ENCODE assay signal across 32 cellular contexts in genomic region chr22:21902296-21903087, GRCh38. TPM values are rescaled to one million over a fixed set of nuclear protein-coding genes. Genes with fewer than 3 reads are reported as not detected.
DNase-seq lines count a peak whose midpoint lies in the region; ATAC-seq, FAIRE-seq and TF ChIP-seq lines count a peak whose summit lies in the region.
"Had no signal": no experiment of that assay in that cellular context is flagged by ENCODE, and none has a peak within 500 bp of the region (broad histone marks: within the 10 kb centered on the region; RNA-seq: fewer than 3 reads in every experiment).

No MANE protein-coding gene starts in this region.

- TF ChIP-seq CTCF in spleen (IDR thresholded peaks at IDR 0.05 in 8 of 11, conservative IDR thresholded peaks at IDR 0.05 in 3 of 11) = no peak

- no peaks in the 10 kb centered on the region for H3K27me3 ChIP-seq in spleen (replicated peaks in 1 of 7)
- H3K27me3 ChIP-seq: body of pancreas, vagina had no signal

- TF ChIP-seq POLR2A in GM12891 (IDR thresholded peaks at IDR 0.05; ENCODE audit: low read depth, low read length) = no peak
- TF ChIP-seq POLR2A in spleen (IDR thresholded peaks at IDR 0.05) = no peak

- H3K4me3 ChIP-seq in spleen = no peak overlapping the region
- H3K4me3 ChIP-seq: body of pancreas, GM23338, smooth muscle cell, thoracic aorta, vagina had no signal

- DNase-seq in GM12891 (ENCODE audit: insufficient read length, low spot score) (peak; percentile 24), HuH-7.5 (ENCODE audit: low spot score) (peak; percentile 40), spleen (peak; percentile 12), NCI-H510A (lab: John Stamatoyannopoulos, UW) (no peak), occipital lobe (lab: John Stamatoyannopoulos, UW) (no peak), NCI-H1417 (lab: John Stamatoyannopoulos, UW) (no peak), AG08396 (ENCODE audit: low spot score) (no peak)
- DNase-seq: ACHN; activated CD8-positive, alpha-beta T cell treated with anti-CD3 and anti-CD28 coated beads, Interleukin-2, amount 10 ng/mL, durations not matched to agents 7 days and 5 days; activated naive CD4-positive, alpha-beta T cell treated with anti-CD3 and anti-CD28 coated beads, Interleukin-2, amount 10 ng/mL, durations not matched to agents 7 days and 5 days; body of pancreas; CD8-positive, alpha-beta memory T cell; dermis blood vessel endothelial cell; endodermal cell; glutamatergic neuron; Karpas-422; NCI-H1436 treated with DMSO at 0.1 percent for 48 hours; NCI-H2081 treated with DMSO at 0.1 percent for 48 hours; NCI-H226; NCI-H69; nephron progenitor cell; right cardiac atrium; Right ventricle myocardium superior; stimulated activated CD4-positive, alpha-beta T cell treated with anti-CD3 and anti-CD28 coated beads, Interleukin-1b, Interleukin-23, amount 100 ng/mL, for 48 hours; stimulated activated naive CD8-positive, alpha-beta T cell treated with anti-CD3 and anti-CD28 coated beads, Interleukin-15, amount 100 ng/mL, for 72 hours had no signal

- peak; percentile 76 for ATAC-seq in GM21786 (IDR thresholded peaks at IDR 0.05; ENCODE audit: unreplicated experiment)
- ATAC-seq: activated CD8-positive, alpha-beta T cell treated with anti-CD3 and anti-CD28 coated beads, Interleukin-2, amount 10 ng/mL, durations not matched to agents 7 days and 5 days; activated T-helper 17 cell treated with anti-CD3 and anti-CD28 coated beads, Interleukin-2, amount 50 U/mL, for 72 hours; body of pancreas; GM23338; left lobe of liver; right cardiac atrium; stimulated activated naive CD8-positive, alpha-beta T cell treated with anti-CD3 and anti-CD28 coated beads, Interleukin-15, amount 100 ng/mL, for 72 hours had no signal

- H3K36me3 ChIP-seq in spleen = peaks cover 0 to 5% (median 0%) of the 10 kb centered on the region in 6 donors
- H3K36me3 ChIP-seq: thoracic aorta, vagina had no signal

- intact Hi-C loops in spleen (cut with DNase I; ENCODE audit: low total_unique reads) = no loop called here

- FAIRE-seq in GM12891 (lab: Jason Lieb, UNC) = no peak

- no peak overlapping the region for H3K27ac ChIP-seq in spleen
- H3K27ac ChIP-seq: body of pancreas, thoracic aorta, vagina had no signal

- H3K9me3 ChIP-seq in spleen = no peaks in the 10 kb centered on the region
- H3K9me3 ChIP-seq: body of pancreas, thoracic aorta, vagina had no signal

- no peaks in the 10 kb centered on the region for H3K4me1 ChIP-seq in spleen
- H3K4me1 ChIP-seq: body of pancreas, vagina had no signal

- 83 to 94% (median 92%) methylated on average over 12 of the region's 12 CpGs for WGBS in spleen, 5 donors

TF ChIP-seq in GM12891, 5 proteins besides CTCF, POLR2A, EP300 and RAD21:
- TF ChIP-seq PAX5 (IDR thresholded peaks at IDR 0.05; ENCODE audit: insufficient read depth, low read length, severe bottlenecking) (no peak), POLR2AphosphoS5 (IDR thresholded peaks at IDR 0.05; ENCODE audit: low read depth, low read length) (no peak), SPI1 (IDR thresholded peaks at IDR 0.05; ENCODE audit: low read depth, low read length) (no peak), POU2F2 (IDR thresholded peaks at IDR 0.05; ENCODE audit: low read depth, low read length) (no peak), TAF1 (IDR thresholded peaks at IDR 0.05; ENCODE audit: low read depth, low read length) (no peak)

RNA-seq across cellular contexts. Expression of gene MAPK1, which starts 35.0 kb away (rescaled TPM):
- polyA plus RNA-seq in GM12891 (2012; ENCODE audit: low read depth, missing spikeins) = 28.8 TPM
- total RNA-seq in spleen (100 to 1,000 TPM in 5 of 7 donors, 10 to 100 TPM in 2; 87.0 to 165 (median 131) TPM), occipital lobe (76.0 TPM)
- polyA plus RNA-seq in spleen = 10 to 100 TPM; 11.6 to 18.0 (median 15.1) TPM

RNA-seq across cellular contexts. Expression of gene PPM1F, which starts 50.2 kb away (rescaled TPM):
- polyA plus RNA-seq in GM12891 (2012; ENCODE audit: low read depth, missing spikeins) = 6.3 TPM
- total RNA-seq in spleen (100 to 1,000 TPM in 1 of 7 donors, 10 to 100 TPM in 6; 63.4 to 103 (median 87.8) TPM), occipital lobe (22.6 TPM)
- 10 to 100 TPM; 13.6 to 37.2 (median 14.0) TPM for polyA plus RNA-seq in spleen

Comparison
In these comparisons a context has a peak if more than half of its experiments do, and no peak if none do; other contexts are left out.
1. DNase-seq: peak in GM12891 (single experiment), HuH-7.5 (single experiment) and spleen (single experiment); none in NCI-H510A (single experiment), occipital lobe (single experiment), NCI-H1417 (0 of 3) and AG08396 (single experiment).